ENCODE assay signal across 12 cellular contexts in the genomic region with DNA sequence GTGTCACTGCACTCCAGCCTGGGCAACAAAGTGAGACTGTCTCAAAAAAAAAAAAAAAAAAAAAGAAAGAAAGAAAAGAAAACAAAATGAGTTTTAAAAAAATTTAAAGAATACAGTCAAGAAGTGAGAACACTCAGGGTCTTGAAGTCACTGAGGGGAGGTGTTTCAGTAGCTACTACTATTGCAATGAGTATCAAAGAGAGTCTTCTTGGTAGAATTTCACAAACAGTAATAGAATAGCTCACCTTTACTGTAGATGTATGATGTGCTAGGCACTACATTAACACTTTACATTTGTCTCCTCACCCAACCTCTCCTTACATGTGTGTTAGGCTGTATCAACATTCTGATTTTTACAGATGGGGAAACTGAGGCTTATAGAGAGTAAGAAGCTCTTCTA. TPM values are rescaled to one million over a fixed set of nuclear protein-coding genes. Genes with fewer than 3 reads are reported as not detected.
"Had no signal": no experiment of that assay in that cellular context is flagged by ENCODE, and none has a peak within 500 bp of the region (broad histone marks: within the 10 kb centered on the region; RNA-seq: fewer than 3 reads in every experiment).

No MANE protein-coding gene starts in this region.

- H3K9me3 ChIP-seq: upper lobe of right lung had no signal

- H3K27ac ChIP-seq: neural progenitor cell, upper lobe of right lung had no signal

- H3K4me3 ChIP-seq: neural progenitor cell, skin epidermis, upper lobe of right lung had no signal

- H3K27me3 ChIP-seq: upper lobe of right lung had no signal

- H2AFZ ChIP-seq: neural progenitor cell had no signal

- H3K36me3 ChIP-seq: neural progenitor cell, upper lobe of right lung had no signal

- DNase-seq: activated CD4-positive, alpha-beta T cell treated with anti-CD3 and anti-CD28 coated beads, Interleukin-2, amount 50 U/mL, for 4 hours; activated naive CD8-positive, alpha-beta T cell treated with anti-CD3 and anti-CD28 coated beads, Interleukin-2, amount 50 U/mL, for 24 hours; activated T-cell treated with anti-CD3 and anti-CD28 coated beads, Interleukin-2, amount 50 U/mL, for 48 hours; effector memory CD4-positive, alpha-beta T cell; hippocampal formation; retina; substantia nigra; upper lobe of right lung had no signal

- H3K4me2 ChIP-seq: neural progenitor cell had no signal

- H3K4me1 ChIP-seq: neural progenitor cell had no signal

RNA-seq across cellular contexts. Expression of gene EOMES, which starts 43.9 kb away (rescaled TPM):
- total RNA-seq: glomerular endothelial cell, mesothelial cell of epicardium had no signal
